In the genomic region with DNA sequence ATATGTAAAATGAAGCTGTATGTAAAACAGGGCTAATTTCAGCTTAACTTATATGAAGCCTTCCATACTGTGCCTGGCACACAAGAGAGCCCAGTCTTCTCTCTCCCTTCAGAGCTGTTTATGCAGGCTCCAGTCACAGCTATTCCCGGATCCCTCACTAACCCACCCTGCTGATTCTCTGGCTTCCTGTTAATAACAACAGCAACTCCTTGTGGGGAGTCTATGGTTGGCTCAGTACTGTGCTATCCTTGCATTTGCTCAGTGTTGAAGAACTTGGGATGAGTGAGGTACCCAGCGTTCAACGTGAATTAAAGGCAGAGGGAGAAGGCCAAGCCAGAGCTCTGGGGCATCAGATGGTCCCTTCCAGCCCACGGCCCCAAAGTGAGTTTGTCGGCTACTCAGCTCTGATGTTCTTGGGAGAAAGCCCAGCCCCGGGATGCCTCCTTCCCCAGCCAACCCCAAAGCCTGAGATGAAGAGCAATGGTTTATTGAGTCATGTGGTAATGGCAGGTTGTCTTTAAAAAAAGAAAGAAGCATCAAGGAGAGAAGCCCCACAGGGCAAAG, we compare ENCODE assay signal across 14 cellular contexts. TPM values are rescaled to one million over a fixed set of nuclear protein-coding genes. Genes with fewer than 3 reads are reported as not detected.
DNase-seq lines count a peak whose midpoint lies in the region; ATAC-seq, FAIRE-seq and TF ChIP-seq lines count a peak whose summit lies in the region.
"Had no signal": no experiment of that assay in that cellular context is flagged by ENCODE, and none has a peak within 500 bp of the region (broad histone marks: within the 10 kb centered on the region; RNA-seq: fewer than 3 reads in every experiment).

No MANE protein-coding gene starts in this region.

- peaks cover 2% of the 10 kb centered on the region for H3K36me3 Mint-ChIP-seq in astrocyte (ENCODE audit: low read depth, unreplicated experiment)
- no peaks in the 10 kb centered on the region for H3K36me3 Mint-ChIP-seq in stimulated activated effector memory CD8-positive, alpha-beta T cell treated with anti-CD3 and anti-CD28 coated beads, Interleukin-12 subunit alpha, Interleukin-12 subunit beta, amount 100 ng/mL, for 72 hours

- H3K4me3 Mint-ChIP-seq in astrocyte (ENCODE audit: unreplicated experiment): no peak overlapping the region
- H3K4me3 Mint-ChIP-seq in stimulated activated effector memory CD8-positive, alpha-beta T cell treated with anti-CD3 and anti-CD28 coated beads, Interleukin-12 subunit alpha, Interleukin-12 subunit beta, amount 100 ng/mL, for 72 hours: no peak overlapping the region
- H3K4me3 Mint-ChIP-seq: H9 had no signal

- H3K27me3 Mint-ChIP-seq in astrocyte (ENCODE audit: low read depth, unreplicated experiment): peaks cover 2% of the 10 kb centered on the region

- FAIRE-seq in astrocyte (lab: Jason Lieb, UNC): no peak
- FAIRE-seq: bronchial epithelial cell had no signal

- peaks cover 5% of the 10 kb centered on the region for H3K9me3 Mint-ChIP-seq in astrocyte (ENCODE audit: unreplicated experiment)
- H3K9me3 Mint-ChIP-seq in stimulated activated effector memory CD8-positive, alpha-beta T cell treated with anti-CD3 and anti-CD28 coated beads, Interleukin-12 subunit alpha, Interleukin-12 subunit beta, amount 100 ng/mL, for 72 hours: no peaks in the 10 kb centered on the region
- H3K9me3 Mint-ChIP-seq: activated T-helper 2 cell treated with anti-CD3 and anti-CD28 coated beads, Interferon-gamma antibody, Interleukin-2, Interleukin-4, amounts not matched to agents 10 μg/mL and 5 μg/mL and 100 μg/mL, durations not matched to agents 14 hours and 24 hours and 36 hours; H9 had no signal

- H3K27me3 ChIP-seq in astrocyte (ENCODE audit: insufficient read depth, low read length): no peaks in the 10 kb centered on the region
- no peaks in the 10 kb centered on the region for H3K27me3 ChIP-seq in left lung

- H3K36me3 ChIP-seq in astrocyte (ENCODE audit: insufficient read depth, low read length): no peaks in the 10 kb centered on the region
- H3K36me3 ChIP-seq in left lung: no peaks in the 10 kb centered on the region

- peaks cover 19% of the 10 kb centered on the region for H3K4me1 Mint-ChIP-seq in astrocyte (ENCODE audit: low read depth, unreplicated experiment)
- peaks cover 14% of the 10 kb centered on the region for H3K4me1 Mint-ChIP-seq in stimulated activated effector memory CD8-positive, alpha-beta T cell treated with anti-CD3 and anti-CD28 coated beads, Interleukin-12 subunit alpha, Interleukin-12 subunit beta, amount 100 ng/mL, for 72 hours

- peak overlapping the region; percentile 5 for H3K27ac Mint-ChIP-seq in astrocyte (ENCODE audit: unreplicated experiment)
- peak overlapping the region; percentile 75 for H3K27ac Mint-ChIP-seq in stimulated activated effector memory CD8-positive, alpha-beta T cell treated with anti-CD3 and anti-CD28 coated beads, Interleukin-12 subunit alpha, Interleukin-12 subunit beta, amount 100 ng/mL, for 72 hours
- H3K27ac Mint-ChIP-seq: activated T-helper 2 cell treated with anti-CD3 and anti-CD28 coated beads, Interferon-gamma antibody, Interleukin-2, Interleukin-4, amounts not matched to agents 10 μg/mL and 5 μg/mL and 100 μg/mL, durations not matched to agents 14 hours and 24 hours and 36 hours had no signal

- TF ChIP-seq CTCF in astrocyte (IDR thresholded peaks at IDR 0.05; ENCODE audit: insufficient read depth, low read depth, low read length) (no peak), left lung (IDR thresholded peaks at IDR 0.05) (no peak)

- H2AFZ ChIP-seq in astrocyte (ENCODE audit: low read depth, low read length): peak overlapping the region; percentile 28

- DNase-seq in GDM1 (lab: John Stamatoyannopoulos, UW): peak; percentile 64
- no peak for DNase-seq in astrocyte (ENCODE audit: low read depth)
- DNase-seq in left lung: no peak
- no peak for DNase-seq in stimulated activated effector memory CD8-positive, alpha-beta T cell treated with anti-CD3 and anti-CD28 coated beads, Interleukin-12 subunit alpha, Interleukin-12 subunit beta, amount 100 ng/mL, for 72 hours (ENCODE audit: low spot score in 2 of 2)
- no peak for DNase-seq in hepatic stellate cell (ENCODE audit: low spot score)
- DNase-seq: activated CD4-positive, alpha-beta T cell treated with anti-CD3 and anti-CD28 coated beads for 4 hours; H9; substantia nigra; T-helper 1 cell had no signal

- H3K4me3 ChIP-seq in astrocyte (ENCODE audit: insufficient read depth, low read depth, low read length): no peak overlapping the region
- no peak overlapping the region for H3K4me3 ChIP-seq in left lung

- intact Hi-C loops in left lung (cut with DNase I): no loop called here

- H4K20me1 ChIP-seq in astrocyte (ENCODE audit: insufficient read depth, low read length): no peaks in the 10 kb centered on the region

- no peak overlapping the region for H3K27ac ChIP-seq in astrocyte (ENCODE audit: low read depth, low read length)
- peak overlapping the region; percentile 65 to 69 for H3K27ac ChIP-seq in left lung

- H3K79me2 ChIP-seq in astrocyte (ENCODE audit: insufficient read depth, low read length): no peaks in the 10 kb centered on the region

- ATAC-seq in left lung (no peak), HG03097 (IDR thresholded peaks at IDR 0.05; ENCODE audit: low FRiP score, unreplicated experiment) (no peak), SK-N-SH treated with all-trans-retinoic acid at 6 μM for 48 hours (no peak), HG03135 (IDR thresholded peaks at IDR 0.05; ENCODE audit: unreplicated experiment) (no peak)
- no peak for ATAC-seq in stimulated activated effector memory CD8-positive, alpha-beta T cell treated with anti-CD3 and anti-CD28 coated beads, Interleukin-12 subunit alpha, Interleukin-12 subunit beta, amount 100 ng/mL, for 72 hours

- H3K9me3 ChIP-seq in astrocyte (ENCODE audit: insufficient read depth, low read depth, low read length) (no peaks in the 10 kb centered on the region), left lung (no peaks in the 10 kb centered on the region)

- H3K4me2 ChIP-seq in astrocyte (ENCODE audit: low read length): peak overlapping the region; percentile 14

- H3K4me1 ChIP-seq in astrocyte (ENCODE audit: insufficient read depth, low read length): peaks cover 29% of the 10 kb centered on the region
- H3K4me1 ChIP-seq in left lung: peaks cover 8 to 38% of the 10 kb centered on the region in 2 donors

- no peak overlapping the region for H3K9ac ChIP-seq in astrocyte (ENCODE audit: low read length)

TF ChIP-seq in SK-N-SH treated with all-trans-retinoic acid at 6 μM for 48 hours, 23 proteins besides CTCF, POLR2A, EP300 and RAD21 (continues in another document):
- TF ChIP-seq, protein P1, sequence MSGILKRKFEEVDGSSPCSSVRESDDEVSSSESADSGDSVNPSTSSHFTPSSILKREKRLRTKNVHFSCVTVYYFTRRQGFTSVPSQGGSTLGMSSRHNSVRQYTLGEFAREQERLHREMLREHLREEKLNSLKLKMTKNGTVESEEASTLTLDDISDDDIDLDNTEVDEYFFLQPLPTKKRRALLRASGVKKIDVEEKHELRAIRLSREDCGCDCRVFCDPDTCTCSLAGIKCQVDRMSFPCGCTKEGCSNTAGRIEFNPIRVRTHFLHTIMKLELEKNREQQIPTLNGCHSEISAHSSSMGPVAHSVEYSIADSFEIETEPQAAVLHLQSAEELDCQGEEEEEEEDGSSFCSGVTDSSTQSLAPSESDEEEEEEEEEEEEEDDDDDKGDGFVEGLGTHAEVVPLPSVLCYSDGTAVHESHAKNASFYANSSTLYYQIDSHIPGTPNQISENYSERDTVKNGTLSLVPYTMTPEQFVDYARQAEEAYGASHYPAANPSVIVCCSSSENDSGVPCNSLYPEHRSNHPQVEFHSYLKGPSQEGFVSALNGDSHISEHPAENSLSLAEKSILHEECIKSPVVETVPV (CRISPR knock-in tag; IDR thresholded peaks at IDR 0.05): no peak
- TF ChIP-seq GLIS3 (CRISPR knock-in tag; IDR thresholded peaks at IDR 0.05): no peak
- no peak for TF ChIP-seq TCF4 (CRISPR knock-in tag; IDR thresholded peaks at IDR 0.05; ENCODE audit: borderline replicate concordance)
- TF ChIP-seq ZNF565 (CRISPR knock-in tag; conservative IDR thresholded peaks at IDR 0.05; ENCODE audit: low read depth): no peak
- no peak for TF ChIP-seq ZC3H10 (CRISPR knock-in tag; IDR thresholded peaks at IDR 0.05)
- no peak for TF ChIP-seq SNAI2 (CRISPR knock-in tag; IDR thresholded peaks at IDR 0.05)
- no peak for TF ChIP-seq ARNTL (CRISPR knock-in tag; IDR thresholded peaks at IDR 0.05; ENCODE audit: borderline replicate concordance, low read depth)
- no peak for TF ChIP-seq RARB (CRISPR knock-in tag; IDR thresholded peaks at IDR 0.05)
- TF ChIP-seq ZNF8 (CRISPR knock-in tag; IDR thresholded peaks at IDR 0.05): no peak
- TF ChIP-seq ZNF70 (CRISPR knock-in tag; IDR thresholded peaks at IDR 0.05): no peak
- no peak for TF ChIP-seq TOX (CRISPR knock-in tag; IDR thresholded peaks at IDR 0.05; ENCODE audit: borderline replicate concordance)
- no peak for TF ChIP-seq BACH2 (CRISPR knock-in tag; IDR thresholded peaks at IDR 0.05; ENCODE audit: borderline replicate concordance)
- no peak for TF ChIP-seq OSR1 (CRISPR knock-in tag; IDR thresholded peaks at IDR 0.05)
- no peak for TF ChIP-seq PPARA (CRISPR knock-in tag; IDR thresholded peaks at IDR 0.05; ENCODE audit: borderline replicate concordance)
- TF ChIP-seq CSDC2 (CRISPR knock-in tag; IDR thresholded peaks at IDR 0.05): no peak
- no peak for TF ChIP-seq ESRRG (CRISPR knock-in tag; IDR thresholded peaks at IDR 0.05)
- no peak for TF ChIP-seq ZFP30 (CRISPR knock-in tag; IDR thresholded peaks at IDR 0.05)
- TF ChIP-seq, protein P2, sequence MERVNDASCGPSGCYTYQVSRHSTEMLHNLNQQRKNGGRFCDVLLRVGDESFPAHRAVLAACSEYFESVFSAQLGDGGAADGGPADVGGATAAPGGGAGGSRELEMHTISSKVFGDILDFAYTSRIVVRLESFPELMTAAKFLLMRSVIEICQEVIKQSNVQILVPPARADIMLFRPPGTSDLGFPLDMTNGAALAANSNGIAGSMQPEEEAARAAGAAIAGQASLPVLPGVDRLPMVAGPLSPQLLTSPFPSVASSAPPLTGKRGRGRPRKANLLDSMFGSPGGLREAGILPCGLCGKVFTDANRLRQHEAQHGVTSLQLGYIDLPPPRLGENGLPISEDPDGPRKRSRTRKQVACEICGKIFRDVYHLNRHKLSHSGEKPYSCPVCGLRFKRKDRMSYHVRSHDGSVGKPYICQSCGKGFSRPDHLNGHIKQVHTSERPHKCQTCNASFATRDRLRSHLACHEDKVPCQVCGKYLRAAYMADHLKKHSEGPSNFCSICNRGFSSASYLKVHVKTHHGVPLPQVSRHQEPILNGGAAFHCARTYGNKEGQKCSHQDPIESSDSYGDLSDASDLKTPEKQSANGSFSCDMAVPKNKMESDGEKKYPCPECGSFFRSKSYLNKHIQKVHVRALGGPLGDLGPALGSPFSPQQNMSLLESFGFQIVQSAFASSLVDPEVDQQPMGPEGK (CRISPR knock-in tag; IDR thresholded peaks at IDR 0.05; ENCODE audit: borderline replicate concordance): no peak

RNA-seq across cellular contexts. Expression of a gene that starts 43.2 kb away (rescaled TPM):
- total RNA-seq in astrocyte (2.6 and 4.0 TPM in 2 replicates), left lung (10 to 100 TPM; 29.8 to 50.2 TPM)
